1 cellular context compared by ENCODE assay signal in genomic region chr21:46180079-46180722, GRCh38.
TF ChIP-seq lines count a peak whose summit lies in the region.

No MANE protein-coding gene starts in this region.

TF ChIP-seq in K562, 482 proteins besides CTCF, POLR2A, EP300 and RAD21 (continues in another document):
- TF ChIP-seq SAP30 (IDR thresholded peaks at IDR 0.05; ENCODE audit: borderline replicate concordance, insufficient read depth, low read depth, low read length, poor library complexity, severe bottlenecking) = peak; percentile 59
- peak; percentile 92 to 93 for TF ChIP-seq MNT (conservative IDR thresholded peaks at IDR 0.05)
- TF ChIP-seq FOXK1 (CRISPR knock-in tag; IDR thresholded peaks at IDR 0.05; ENCODE audit: borderline replicate concordance) = 0 out of 2 replicates have a peak, but pooled peaks have one; percentile 32
- TF ChIP-seq CBX5 (IDR thresholded peaks at IDR 0.05; ENCODE audit: borderline replicate concordance, low read depth) = no peak
- 0 out of 4 replicates have a peak, but pooled peaks of 1 of the 2 experiments have one; percentile 6 for TF ChIP-seq ZNF639 (CRISPR knock-in tag; conservative IDR thresholded peaks at IDR 0.05 in 1 of 2, IDR thresholded peaks at IDR 0.05 in 1 of 2)
- TF ChIP-seq HEY1 (CRISPR knock-in tag; IDR thresholded peaks at IDR 0.05; ENCODE audit: borderline replicate concordance) = no peak
- peak; percentile 58 for TF ChIP-seq MYC (IDR thresholded peaks at IDR 0.05; ENCODE audit: low read depth, low read length)
- no peak for TF ChIP-seq MYC (CRISPR knock-in tag; IDR thresholded peaks at IDR 0.05; ENCODE audit: borderline replicate concordance, low read depth)
- 0 out of 2 replicates have a peak, but pooled peaks have one; percentile 31 for TF ChIP-seq ARID4B (CRISPR knock-in tag; IDR thresholded peaks at IDR 0.05)
- 0 out of 4 replicates have a peak, but pooled peaks of 1 of the 2 experiments have one; percentile 22 for TF ChIP-seq ZMIZ1 (IDR thresholded peaks at IDR 0.05; ENCODE audit: low read depth in 2 of 2, low read length in 2 of 2)
- TF ChIP-seq AFF4 (CRISPR knock-in tag; IDR thresholded peaks at IDR 0.05) = peak; percentile 69; the same call in 1 of the 2 replicates
- no peak for TF ChIP-seq BRF1 (IDR thresholded peaks at IDR 0.05; ENCODE audit: borderline replicate concordance, extremely low read depth, insufficient read length)
- TF ChIP-seq EP400 (IDR thresholded peaks at IDR 0.05) = peak; percentile 49; the same call in 1 of the 2 replicates
- TF ChIP-seq ELK3 (CRISPR knock-in tag; IDR thresholded peaks at IDR 0.05) = no peak
- TF ChIP-seq E2F8 (IDR thresholded peaks at IDR 0.05; ENCODE audit: low read depth, partially characterized antibody) = no peak
- peak; percentile 55; the same call in 1 of the 2 replicates for TF ChIP-seq ZNF592 (IDR thresholded peaks at IDR 0.05)
- 0 out of 2 replicates have a peak, but pooled peaks have one; percentile 17 for TF ChIP-seq E2F1 (CRISPR knock-in tag; IDR thresholded peaks at IDR 0.05)
- no peak for TF ChIP-seq PHTF2 (CRISPR knock-in tag; IDR thresholded peaks at IDR 0.05)
- TF ChIP-seq JUND (IDR thresholded peaks at IDR 0.05; ENCODE audit: borderline replicate concordance, low read depth, low read length) = 0 out of 2 replicates have a peak, but pooled peaks have one; percentile 7
- TF ChIP-seq JUND (tag; IDR thresholded peaks at IDR 0.05; ENCODE audit: borderline replicate concordance, low read depth, low read length) = no peak
- TF ChIP-seq HDAC1 (IDR thresholded peaks at IDR 0.05) = peak in 1 of 2 experiments; percentile 54; a peak in 1 of 4 replicates
